Comparison of ENCODE assay signal across 31 cellular contexts in the genomic region with DNA sequence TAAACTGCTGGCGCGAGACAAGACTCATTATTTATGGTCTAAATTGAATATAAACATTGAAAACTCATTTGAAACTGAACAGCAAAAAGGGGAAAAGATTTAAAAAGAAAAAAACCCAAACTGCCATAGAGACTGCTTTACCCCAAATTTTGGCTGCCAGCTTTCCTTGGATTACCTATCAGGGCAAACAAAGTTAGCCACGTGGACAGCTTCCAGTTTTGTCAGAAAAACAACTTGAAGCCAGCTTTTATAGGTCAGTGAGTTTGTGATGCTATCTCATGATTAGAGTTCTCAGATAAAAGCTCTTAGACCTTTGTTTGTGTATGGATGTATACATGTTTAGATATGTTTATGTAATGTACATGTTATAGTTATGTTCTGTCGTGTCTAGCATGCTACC. TPM values are rescaled to one million over a fixed set of nuclear protein-coding genes. Genes with fewer than 3 reads are reported as not detected.
"Had no signal": no experiment of that assay in that cellular context is flagged by ENCODE, and none has a peak within 500 bp of the region (broad histone marks: within the 10 kb centered on the region; RNA-seq: fewer than 3 reads in every experiment).

No MANE protein-coding gene starts in this region.

- H2AFZ ChIP-seq: neural progenitor cell had no signal

- H3K4me3 ChIP-seq: breast epithelium, lower lobe of right lung, neural progenitor cell, sigmoid colon, thoracic aorta, uterus had no signal

- H3K27me3 Mint-ChIP-seq: stimulated activated naive CD8-positive, alpha-beta T cell treated with anti-CD3 and anti-CD28 coated beads, Interleukin-15, Interleukin-2, amounts not matched to agents 100 ng/mL and 50 ng/mL, for 24 hours had no signal

- H3K36me3 ChIP-seq: breast epithelium, lower lobe of right lung, neural progenitor cell, sigmoid colon, thoracic aorta, uterus had no signal

- H3K27ac ChIP-seq: breast epithelium, lower lobe of right lung, neural progenitor cell, sigmoid colon, thoracic aorta had no signal

- H3K9me3 Mint-ChIP-seq: activated CD4-positive, alpha-beta memory T cell treated with anti-CD3 and anti-CD28 coated beads, Interleukin-2, amount 10 ng/mL, durations not matched to agents 7 days and 5 days; activated CD4-positive, alpha-beta T cell treated with anti-CD3 and anti-CD28 coated beads, Interleukin-2, amount 10 ng/mL, durations not matched to agents 7 days and 5 days; activated naive CD4-positive, alpha-beta T cell treated with anti-CD3 and anti-CD28 coated beads, Interleukin-2, amount 50 U/mL, for 72 hours; activated T-cell treated with anti-CD3 and anti-CD28 coated beads, Interleukin-2, amount 50 U/mL, for 4 hours; naive thymus-derived CD8-positive, alpha-beta T cell; neural progenitor cell; stimulated activated effector memory CD8-positive, alpha-beta T cell treated with anti-CD3 and anti-CD28 coated beads, Interleukin-12 subunit alpha, Interleukin-12 subunit beta, amount 100 ng/mL, for 72 hours; stimulated activated naive CD8-positive, alpha-beta T cell treated with anti-CD3 and anti-CD28 coated beads, Interleukin-15, Interleukin-2, amounts not matched to agents 100 ng/mL and 50 ng/mL, for 24 hours; type B pancreatic cell had no signal

- H3K4me2 ChIP-seq: neural progenitor cell had no signal

- ATAC-seq: activated naive CD4-positive, alpha-beta T cell treated with anti-CD3 and anti-CD28 coated beads, Interleukin-2, amount 50 U/mL, for 72 hours; activated T-cell treated with anti-CD3 and anti-CD28 coated beads, Interleukin-2, amount 50 U/mL, for 4 hours; lower lobe of right lung; naive thymus-derived CD8-positive, alpha-beta T cell; stimulated activated effector memory CD8-positive, alpha-beta T cell treated with anti-CD3 and anti-CD28 coated beads, Interleukin-12 subunit alpha, Interleukin-12 subunit beta, amount 100 ng/mL, for 72 hours had no signal

- H3K27me3 ChIP-seq: breast epithelium, neural progenitor cell, sigmoid colon, uterus had no signal

- H3K9me3 ChIP-seq: breast epithelium, lower lobe of right lung, sigmoid colon, thoracic aorta, uterus had no signal

- FAIRE-seq: endothelial cell of umbilical vein had no signal

- H3K4me3 Mint-ChIP-seq: activated CD4-positive, alpha-beta memory T cell treated with anti-CD3 and anti-CD28 coated beads, Interleukin-2, amount 10 ng/mL, durations not matched to agents 7 days and 5 days; activated CD4-positive, alpha-beta T cell treated with anti-CD3 and anti-CD28 coated beads, Interleukin-2, amount 10 ng/mL, durations not matched to agents 7 days and 5 days; activated T-cell treated with anti-CD3 and anti-CD28 coated beads, Interleukin-2, amount 50 U/mL, for 4 hours; naive thymus-derived CD8-positive, alpha-beta T cell; neural progenitor cell; stimulated activated effector memory CD8-positive, alpha-beta T cell treated with anti-CD3 and anti-CD28 coated beads, Interleukin-12 subunit alpha, Interleukin-12 subunit beta, amount 100 ng/mL, for 72 hours; stimulated activated naive CD8-positive, alpha-beta T cell treated with anti-CD3 and anti-CD28 coated beads, Interleukin-15, Interleukin-2, amounts not matched to agents 100 ng/mL and 50 ng/mL, for 24 hours; type B pancreatic cell had no signal

- DNase-seq: activated CD4-positive, alpha-beta memory T cell treated with anti-CD3 and anti-CD28 coated beads, Interleukin-2, amount 10 ng/mL, durations not matched to agents 7 days and 5 days; activated CD4-positive, alpha-beta T cell treated with anti-CD3 and anti-CD28 coated beads, Interleukin-2, amount 10 ng/mL, durations not matched to agents 7 days and 5 days; activated CD4-positive, CD25-positive, alpha-beta regulatory T cell treated with anti-CD3 and anti-CD28 coated beads, Interleukin-2, amount 50 U/mL, for 72 hours; activated CD8-positive, alpha-beta memory T cell treated with anti-CD3 and anti-CD28 coated beads, Interleukin-2, amount 50 U/mL, for 48 hours; activated naive CD4-positive, alpha-beta T cell; activated T-cell treated with anti-CD3 and anti-CD28 coated beads, Interleukin-2, amount 50 U/mL, for 4 hours; central memory CD4-positive, alpha-beta T cell; head of caudate nucleus; lower lobe of right lung; mesenchymal stem cell; naive thymus-derived CD8-positive, alpha-beta T cell; posterior cingulate gyrus; retina; sigmoid colon; stimulated activated CD4-positive, alpha-beta T cell treated with anti-CD3 and anti-CD28 coated beads, Interleukin-4, amount 100 ng/mL, for 24 hours; T1000; uterus had no signal

- H3K27ac Mint-ChIP-seq: activated CD4-positive, alpha-beta memory T cell treated with anti-CD3 and anti-CD28 coated beads, Interleukin-2, amount 10 ng/mL, durations not matched to agents 7 days and 5 days; activated CD4-positive, alpha-beta T cell treated with anti-CD3 and anti-CD28 coated beads, Interleukin-2, amount 10 ng/mL, durations not matched to agents 7 days and 5 days; activated naive CD4-positive, alpha-beta T cell treated with anti-CD3 and anti-CD28 coated beads, Interleukin-2, amount 50 U/mL, for 72 hours; naive thymus-derived CD8-positive, alpha-beta T cell; neural progenitor cell; stimulated activated effector memory CD8-positive, alpha-beta T cell treated with anti-CD3 and anti-CD28 coated beads, Interleukin-12 subunit alpha, Interleukin-12 subunit beta, amount 100 ng/mL, for 72 hours; stimulated activated naive CD8-positive, alpha-beta T cell treated with anti-CD3 and anti-CD28 coated beads, Interleukin-15, Interleukin-2, amounts not matched to agents 100 ng/mL and 50 ng/mL, for 24 hours; type B pancreatic cell had no signal

- H3K36me3 Mint-ChIP-seq: activated naive CD4-positive, alpha-beta T cell treated with anti-CD3 and anti-CD28 coated beads, Interleukin-2, amount 50 U/mL, for 72 hours; naive thymus-derived CD8-positive, alpha-beta T cell; neural progenitor cell; stimulated activated effector memory CD8-positive, alpha-beta T cell treated with anti-CD3 and anti-CD28 coated beads, Interleukin-12 subunit alpha, Interleukin-12 subunit beta, amount 100 ng/mL, for 72 hours; type B pancreatic cell had no signal

- H3K4me1 ChIP-seq: breast epithelium, lower lobe of right lung, neural progenitor cell, uterus had no signal

RNA-seq across cellular contexts. Expression of gene FBP2, which starts 16.1 kb away (rescaled TPM):
- total RNA-seq: activated CD4-positive, alpha-beta memory T cell treated with anti-CD3 and anti-CD28 coated beads, Interleukin-2, amount 10 ng/mL, durations not matched to agents 7 days and 5 days; activated CD4-positive, alpha-beta T cell treated with anti-CD3 and anti-CD28 coated beads, Interleukin-2, amount 10 ng/mL, durations not matched to agents 7 days and 5 days; activated naive CD4-positive, alpha-beta T cell treated with anti-CD3 and anti-CD28 coated beads, Interleukin-2, amount 50 U/mL, for 72 hours; activated T-cell treated with anti-CD3 and anti-CD28 coated beads, Interleukin-2, amount 50 U/mL, for 4 hours; breast epithelium; endothelial cell of umbilical vein; fibroblast of lung; fibroblast of villous mesenchyme; kidney epithelial cell; lower lobe of right lung; naive thymus-derived CD8-positive, alpha-beta T cell; omental fat pad; sigmoid colon; subcutaneous adipose tissue; uterus had no signal
- polyA plus RNA-seq: endothelial cell of umbilical vein; esophagus; fibroblast of lung; naive thymus-derived CD8-positive, alpha-beta T cell had no signal

RNA-seq across cellular contexts. Expression of gene PCAT7, which starts 22.7 kb away (rescaled TPM):
- total RNA-seq: activated CD4-positive, alpha-beta memory T cell treated with anti-CD3 and anti-CD28 coated beads, Interleukin-2, amount 10 ng/mL, durations not matched to agents 7 days and 5 days; activated CD4-positive, alpha-beta T cell treated with anti-CD3 and anti-CD28 coated beads, Interleukin-2, amount 10 ng/mL, durations not matched to agents 7 days and 5 days; activated naive CD4-positive, alpha-beta T cell treated with anti-CD3 and anti-CD28 coated beads, Interleukin-2, amount 50 U/mL, for 72 hours; activated T-cell treated with anti-CD3 and anti-CD28 coated beads, Interleukin-2, amount 50 U/mL, for 4 hours; endothelial cell of umbilical vein; kidney epithelial cell; naive thymus-derived CD8-positive, alpha-beta T cell; omental fat pad; sigmoid colon; subcutaneous adipose tissue; thoracic aorta; uterus had no signal
- polyA plus RNA-seq: endothelial cell of umbilical vein; naive thymus-derived CD8-positive, alpha-beta T cell had no signal
